Comparison of ENCODE assay signal across 14 cellular contexts in genomic region chr10:62727935-62728334, GRCh38.
DNase-seq lines count a peak whose midpoint lies in the region; ATAC-seq and TF ChIP-seq lines count a peak whose summit lies in the region.
"Had no signal": no experiment of that assay in that cellular context is flagged by ENCODE, and none has a peak within 500 bp of the region (broad histone marks: within the 10 kb centered on the region; RNA-seq: fewer than 3 reads in every experiment).

No MANE protein-coding gene starts in this region.

- no peak overlapping the region for H3K4me3 ChIP-seq in BLaER1 treated with 17β-estradiol and CSF1 and Interleukin-3, amounts not matched to agents 10 nM and 100 nM
- no peak overlapping the region for H3K4me3 ChIP-seq in lower leg skin (ENCODE audit: low read depth, poor library complexity, severe bottlenecking)
- H3K4me3 ChIP-seq: GM12878 had no signal

- peaks cover 44% of the 10 kb centered on the region for H3K4me1 Mint-ChIP-seq in activated naive CD4-positive, alpha-beta T cell treated with anti-CD3 and anti-CD28 coated beads for 36 hours (ENCODE audit: low read depth)
- peaks cover 49% of the 10 kb centered on the region for H3K4me1 Mint-ChIP-seq in activated T-helper 17 cell treated with anti-CD3 and anti-CD28 coated beads, Interleukin-2, amount 50 U/mL, for 72 hours
- peaks cover 52% of the 10 kb centered on the region for H3K4me1 Mint-ChIP-seq in stimulated activated effector memory CD8-positive, alpha-beta T cell treated with anti-CD3 and anti-CD28 coated beads, Interleukin-12 subunit alpha, Interleukin-12 subunit beta, amount 100 ng/mL, for 72 hours
- H3K4me1 Mint-ChIP-seq: H9 had no signal

- no peaks in the 10 kb centered on the region for H3K27me3 ChIP-seq in BLaER1 treated with 17β-estradiol and CSF1 and Interleukin-3, amounts not matched to agents 10 nM and 100 nM

- CTCF ChIA-PET in activated naive CD4-positive, alpha-beta T cell treated with anti-CD3 and anti-CD28 coated beads for 36 hours (lab: Charles Lee) = interaction anchor here (1.1 kb wide), 1 partner anchor 22 kb away, joined by 4 read pairs; no protein-coding TSS in a partner anchor

- peak overlapping the region in 7 of 11 experiments; percentile 12 to 65 (median 31); a peak in 9 of 22 replicates for H3K9ac ChIP-seq in BLaER1 treated with 17β-estradiol and CSF1 and Interleukin-3, amounts not matched to agents 10 nM and 100 nM

- H3K4me1 ChIP-seq in BLaER1 treated with 17β-estradiol and CSF1 and Interleukin-3, amounts not matched to agents 10 nM and 100 nM = peaks cover 14 to 43% (median 33%) of the 10 kb centered on the region in 10 experiments

- ATAC-seq in activated naive CD4-positive, alpha-beta T cell treated with anti-CD3 and anti-CD28 coated beads, Interleukin-2, amount 50 U/mL, for 72 hours = no peak
- ATAC-seq in activated T-helper 17 cell treated with anti-CD3 and anti-CD28 coated beads, Interleukin-2, amount 50 U/mL, for 72 hours (replicated peaks) = peak; percentile 18
- peak; percentile 47 for ATAC-seq in stimulated activated effector memory CD8-positive, alpha-beta T cell treated with anti-CD3 and anti-CD28 coated beads, Interleukin-12 subunit alpha, Interleukin-12 subunit beta, amount 100 ng/mL, for 72 hours
- ATAC-seq: GM12878 had no signal

- no peaks in the 10 kb centered on the region for H3K9me3 Mint-ChIP-seq in activated naive CD4-positive, alpha-beta T cell treated with anti-CD3 and anti-CD28 coated beads for 36 hours
- H3K9me3 Mint-ChIP-seq in activated naive CD4-positive, alpha-beta T cell treated with anti-CD3 and anti-CD28 coated beads, Interleukin-2, amount 50 U/mL, for 72 hours = peaks cover 0 to 5% of the 10 kb centered on the region in 2 donors
- H3K9me3 Mint-ChIP-seq in activated T-helper 17 cell treated with anti-CD3 and anti-CD28 coated beads, Interleukin-2, amount 50 U/mL, for 72 hours = no peaks in the 10 kb centered on the region
- H3K9me3 Mint-ChIP-seq in stimulated activated effector memory CD8-positive, alpha-beta T cell treated with anti-CD3 and anti-CD28 coated beads, Interleukin-12 subunit alpha, Interleukin-12 subunit beta, amount 100 ng/mL, for 72 hours = no peaks in the 10 kb centered on the region
- H3K9me3 Mint-ChIP-seq: CD4-positive, alpha-beta memory T cell; H9 had no signal

- no peaks in the 10 kb centered on the region for H3K36me3 ChIP-seq in BLaER1 treated with 17β-estradiol and CSF1 and Interleukin-3, amounts not matched to agents 10 nM and 100 nM

- peak overlapping the region; percentile 41 to 91 (median 75) for H3K4me2 ChIP-seq in BLaER1 treated with 17β-estradiol and CSF1 and Interleukin-3, amounts not matched to agents 10 nM and 100 nM

- peaks cover 5% of the 10 kb centered on the region for H3K27me3 Mint-ChIP-seq in activated naive CD4-positive, alpha-beta T cell treated with anti-CD3 and anti-CD28 coated beads for 36 hours (ENCODE audit: low read depth)
- no peaks in the 10 kb centered on the region for H3K27me3 Mint-ChIP-seq in activated T-helper 17 cell treated with anti-CD3 and anti-CD28 coated beads, Interleukin-2, amount 50 U/mL, for 72 hours

- H3K27ac Mint-ChIP-seq in activated naive CD4-positive, alpha-beta T cell treated with anti-CD3 and anti-CD28 coated beads for 36 hours = no peak overlapping the region
- no peak overlapping the region for H3K27ac Mint-ChIP-seq in activated naive CD4-positive, alpha-beta T cell treated with anti-CD3 and anti-CD28 coated beads, Interleukin-2, amount 50 U/mL, for 72 hours
- H3K27ac Mint-ChIP-seq in activated T-helper 17 cell treated with anti-CD3 and anti-CD28 coated beads, Interleukin-2, amount 50 U/mL, for 72 hours = peak overlapping the region; percentile 16
- H3K27ac Mint-ChIP-seq in stimulated activated effector memory CD8-positive, alpha-beta T cell treated with anti-CD3 and anti-CD28 coated beads, Interleukin-12 subunit alpha, Interleukin-12 subunit beta, amount 100 ng/mL, for 72 hours = peak overlapping the region; percentile 76
- H3K27ac Mint-ChIP-seq: B cell; CD4-positive, alpha-beta memory T cell; H9 had no signal

- peaks cover 0 to 21% (median 0%) of the 10 kb centered on the region in 11 experiments; a peak in 7 of 22 replicates for H3K9me3 ChIP-seq in BLaER1 treated with 17β-estradiol and CSF1 and Interleukin-3, amounts not matched to agents 10 nM and 100 nM (replicated peaks in 1 of 11)

- TF ChIP-seq POLR2A in lower leg skin (IDR thresholded peaks at IDR 0.05) = no peak

- 93 to 97% methylated on average over 2 of the region's 2 CpGs for WGBS in lower leg skin, 2 donors

- DNase-seq in activated naive CD4-positive, alpha-beta T cell treated with anti-CD3 and anti-CD28 coated beads for 36 hours = peak; percentile 13
- DNase-seq in activated naive CD4-positive, alpha-beta T cell treated with anti-CD3 and anti-CD28 coated beads, Interleukin-2, amount 50 U/mL, for 72 hours (ENCODE audit: low spot score in 2 of 2) = no peak
- DNase-seq in stimulated activated effector memory CD8-positive, alpha-beta T cell treated with anti-CD3 and anti-CD28 coated beads, Interleukin-12 subunit alpha, Interleukin-12 subunit beta, amount 100 ng/mL, for 72 hours (ENCODE audit: low spot score in 2 of 2) = no peak
- DNase-seq in islet precursor cell (no peak), lower leg skin (ENCODE audit: low spot score in 2 of 2) (no peak)
- DNase-seq: DMS79, GOT3, H9 had no signal

- H3K27ac ChIP-seq in BLaER1 treated with 17β-estradiol and CSF1 and Interleukin-3, amounts not matched to agents 10 nM and 100 nM = peak overlapping the region in 10 of 11 experiments; percentile 37 to 88 (median 81); a peak in 19 of 22 replicates
- H3K27ac ChIP-seq: C4-2B had no signal

- intact Hi-C loops in activated naive CD4-positive, alpha-beta T cell treated with anti-CD3 and anti-CD28 coated beads for 36 hours (cut with micrococcal nuclease) = loop anchor here (1.0 kb wide), 1 partner anchor 83 kb away; no protein-coding TSS in a partner anchor
- intact Hi-C loops in lower leg skin (cut with DNase I; ENCODE audit: low total_unique reads) = no loop called here

- TF ChIP-seq CTCF in lower leg skin (IDR thresholded peaks at IDR 0.05) = no peak

- H3K36me3 Mint-ChIP-seq in activated naive CD4-positive, alpha-beta T cell treated with anti-CD3 and anti-CD28 coated beads for 36 hours (ENCODE audit: low read depth) = no peaks in the 10 kb centered on the region
- H3K36me3 Mint-ChIP-seq in activated naive CD4-positive, alpha-beta T cell treated with anti-CD3 and anti-CD28 coated beads, Interleukin-2, amount 50 U/mL, for 72 hours = no peaks in the 10 kb centered on the region
- no peaks in the 10 kb centered on the region for H3K36me3 Mint-ChIP-seq in activated T-helper 17 cell treated with anti-CD3 and anti-CD28 coated beads, Interleukin-2, amount 50 U/mL, for 72 hours (ENCODE audit: low read depth)
- peaks cover 8% of the 10 kb centered on the region for H3K36me3 Mint-ChIP-seq in stimulated activated effector memory CD8-positive, alpha-beta T cell treated with anti-CD3 and anti-CD28 coated beads, Interleukin-12 subunit alpha, Interleukin-12 subunit beta, amount 100 ng/mL, for 72 hours
- H3K36me3 Mint-ChIP-seq: CD4-positive, alpha-beta memory T cell had no signal

- H3K4me3 Mint-ChIP-seq in activated naive CD4-positive, alpha-beta T cell treated with anti-CD3 and anti-CD28 coated beads for 36 hours = no peak overlapping the region
- peak overlapping the region; percentile 15 for H3K4me3 Mint-ChIP-seq in activated T-helper 17 cell treated with anti-CD3 and anti-CD28 coated beads, Interleukin-2, amount 50 U/mL, for 72 hours
- peak overlapping the region; percentile 27 for H3K4me3 Mint-ChIP-seq in stimulated activated effector memory CD8-positive, alpha-beta T cell treated with anti-CD3 and anti-CD28 coated beads, Interleukin-12 subunit alpha, Interleukin-12 subunit beta, amount 100 ng/mL, for 72 hours
- H3K4me3 Mint-ChIP-seq: B cell; CD4-positive, alpha-beta memory T cell; H9 had no signal

- no peaks in the 10 kb centered on the region for H4K20me1 ChIP-seq in BLaER1 treated with 17β-estradiol and CSF1 and Interleukin-3, amounts not matched to agents 10 nM and 100 nM

Comparison
In these comparisons a context has a peak if more than half of its experiments do, and no peak if none do; other contexts are left out.
1. H3K27ac Mint-ChIP-seq: peak in activated T-helper 17 cell treated with anti-CD3 and anti-CD28 coated beads, Interleukin-2, amount 50 U/mL, for 72 hours (single experiment) and stimulated activated effector memory CD8-positive, alpha-beta T cell treated with anti-CD3 and anti-CD28 coated beads, Interleukin-12 subunit alpha, Interleukin-12 subunit beta, amount 100 ng/mL, for 72 hours (single experiment); none in activated naive CD4-positive, alpha-beta T cell treated with anti-CD3 and anti-CD28 coated beads for 36 hours (single experiment) and activated naive CD4-positive, alpha-beta T cell treated with anti-CD3 and anti-CD28 coated beads, Interleukin-2, amount 50 U/mL, for 72 hours (0 of 2).
2. ATAC-seq: peak in activated T-helper 17 cell treated with anti-CD3 and anti-CD28 coated beads, Interleukin-2, amount 50 U/mL, for 72 hours (single experiment) and stimulated activated effector memory CD8-positive, alpha-beta T cell treated with anti-CD3 and anti-CD28 coated beads, Interleukin-12 subunit alpha, Interleukin-12 subunit beta, amount 100 ng/mL, for 72 hours (single experiment); none in activated naive CD4-positive, alpha-beta T cell treated with anti-CD3 and anti-CD28 coated beads, Interleukin-2, amount 50 U/mL, for 72 hours (0 of 2).